15 cellular contexts compared by ENCODE assay signal in the genomic region with DNA sequence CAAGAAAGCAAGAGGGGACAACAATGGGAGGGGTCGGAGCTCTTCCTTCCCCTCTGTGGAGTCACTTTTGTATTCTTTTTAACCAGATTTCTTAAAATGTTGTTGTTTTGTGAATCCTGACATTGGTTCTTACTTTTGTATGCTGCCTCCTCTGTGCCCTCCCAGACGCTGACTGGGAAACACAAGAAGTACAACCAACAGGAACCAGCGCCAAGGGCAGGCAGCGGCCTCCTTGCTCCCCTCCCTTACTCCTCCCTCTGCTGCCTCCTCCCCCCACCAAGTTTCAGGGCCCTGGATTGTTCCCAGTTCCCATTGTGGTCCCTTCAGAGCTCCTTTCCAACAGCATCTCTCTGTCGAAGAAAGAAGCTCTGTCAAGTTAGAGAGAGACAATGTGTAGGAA.
"Had no signal": no experiment of that assay in that cellular context is flagged by ENCODE, and none has a peak within 500 bp of the region (broad histone marks: within the 10 kb centered on the region; RNA-seq: fewer than 3 reads in every experiment).

No MANE protein-coding gene starts in this region.

- H3K36me3 ChIP-seq: adrenal gland, heart right ventricle, pancreas, tibial nerve, WERI-Rb-1 had no signal

- H3K4me1 Mint-ChIP-seq: activated naive CD4-positive, alpha-beta T cell treated with anti-CD3 and anti-CD28 coated beads, Interleukin-2, amount 50 U/mL, for 24 hours had no signal

- H3K27me3 ChIP-seq: adrenal gland, heart right ventricle, pancreas, tibial nerve had no signal

- H3K27ac Mint-ChIP-seq: activated naive CD4-positive, alpha-beta T cell treated with anti-CD3 and anti-CD28 coated beads, Interleukin-2, amount 50 U/mL, for 24 hours had no signal

- H3K27ac ChIP-seq: adrenal gland, heart right ventricle, pancreas, tibial nerve, WERI-Rb-1 had no signal

- H3K9me3 ChIP-seq: adrenal gland, heart right ventricle, pancreas, tibial nerve had no signal

- H3K27me3 Mint-ChIP-seq: activated naive CD4-positive, alpha-beta T cell treated with anti-CD3 and anti-CD28 coated beads, Interleukin-2, amount 50 U/mL, for 24 hours had no signal

- H3K4me3 ChIP-seq: adrenal gland, heart right ventricle, pancreas, tibial nerve had no signal

- H3K36me3 Mint-ChIP-seq: activated naive CD4-positive, alpha-beta T cell treated with anti-CD3 and anti-CD28 coated beads, Interleukin-2, amount 50 U/mL, for 24 hours had no signal

- ATAC-seq: heart right ventricle, left lobe of liver, pancreas had no signal

- H3K4me3 Mint-ChIP-seq: activated naive CD4-positive, alpha-beta T cell treated with anti-CD3 and anti-CD28 coated beads, Interleukin-2, amount 50 U/mL, for 24 hours had no signal

- DNase-seq: activated CD4-positive, alpha-beta T cell treated with anti-CD3 and anti-CD28 coated beads for 1 hour; activated CD8-positive, alpha-beta memory T cell treated with anti-CD3 and anti-CD28 coated beads for 24 hours; activated gamma-delta T cell; adrenal gland; erythroblast; heart right ventricle; pancreas; retina; stimulated activated CD8-positive, alpha-beta memory T cell treated with anti-CD3 and anti-CD28 coated beads, Interleukin-4, amount 100 ng/mL, for 48 hours; stimulated activated naive CD4-positive, alpha-beta T cell treated with Interleukin-2 at 50 U/mL for 16 hours; T-helper 2 cell; WERI-Rb-1 had no signal

- H3K4me1 ChIP-seq: heart right ventricle, tibial nerve had no signal
